In the genomic region with DNA sequence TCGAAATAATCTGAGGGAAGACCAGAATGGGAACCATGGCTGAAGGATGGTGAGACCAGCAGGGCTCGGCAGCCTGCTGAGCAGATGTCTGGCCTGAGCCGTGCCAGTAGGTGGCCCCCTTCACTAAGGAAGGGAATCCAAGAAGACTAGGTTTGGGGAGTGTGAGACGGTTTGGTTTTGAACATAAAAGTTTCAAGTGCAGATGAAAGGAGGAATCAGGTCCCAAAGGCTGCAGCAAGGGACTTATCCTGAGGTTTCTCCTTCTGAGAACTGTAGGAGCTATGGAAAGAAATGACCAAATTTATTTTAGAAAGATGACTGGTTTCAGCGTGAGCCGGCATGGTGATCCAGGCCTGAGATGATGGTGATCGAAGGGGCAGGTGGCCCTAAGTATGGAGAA, we compare ENCODE assay signal across 8 cellular contexts. TPM values are rescaled to one million over a fixed set of nuclear protein-coding genes. Genes with fewer than 3 reads are reported as not detected.
DNase-seq lines count a peak whose midpoint lies in the region; ATAC-seq and TF ChIP-seq lines count a peak whose summit lies in the region.

No MANE protein-coding gene starts in this region.

- TF ChIP-seq POLR2A in lower leg skin (IDR thresholded peaks at IDR 0.05), result no peak

- H3K4me3 ChIP-seq in lower leg skin (ENCODE audit: low read depth, poor library complexity, severe bottlenecking), result no peak overlapping the region

- peak in 1 of 3 donors; percentile 47 for TF ChIP-seq CTCF in lower leg skin (IDR thresholded peaks at IDR 0.05)

- no peak for ATAC-seq in GM21526 (IDR thresholded peaks at IDR 0.05; ENCODE audit: low FRiP score, unreplicated experiment)

- intact Hi-C loops in lower leg skin (cut with DNase I; ENCODE audit: low total_unique reads), result loop anchor here (5.0 to 10.0 kb wide), 2 partner anchors 260 to 402 kb away; partner anchors contain the start of gene TTPAL

- peak; percentile 73 for DNase-seq in activated gamma-delta T cell treated with Interleukin-2 at 50 U/mL for 16 hours
- DNase-seq in activated gamma-delta T cell (lab: John Stamatoyannopoulos, UW), result no peak
- DNase-seq in NCI-H345 (lab: John Stamatoyannopoulos, UW), result peak; percentile 41
- peak; percentile 71 to 74 for DNase-seq in activated CD4-positive, alpha-beta T cell treated with anti-CD3 and anti-CD28 coated beads for 4 hours
- peak; percentile 78 for DNase-seq in cerebellum (ENCODE audit: low spot score)
- DNase-seq in lower leg skin (ENCODE audit: low spot score in 2 of 2), result peak; percentile 37 to 90
- peak in 2 of 3 donors; percentile 49 to 63 for DNase-seq in stimulated activated CD4-positive, alpha-beta T cell treated with anti-CD3 and anti-CD28 coated beads, TNF-alpha, amount 100 ng/mL, for 48 hours (ENCODE audit: low read depth in 3 of 3)

- WGBS in lower leg skin, 2 donors, result 47 to 51% methylated on average over 7 of the region's 7 CpGs

RNA-seq across cellular contexts. Expression of gene OSER1, which starts 4.6 kb away (rescaled TPM):
- total RNA-seq in cerebellum, result 21.7 TPM
- 10 to 100 TPM; 41.2 to 49.6 (median 46.8) TPM for total RNA-seq in lower leg skin

RNA-seq across cellular contexts. Expression of gene JPH2, which starts 28.1 kb away (rescaled TPM):
- total RNA-seq in cerebellum (0.36 TPM), lower leg skin (10 to 100 TPM in 1 of 4 donors, 1 to 10 TPM in 3; 1.5 to 10.9 (median 5.6) TPM)

RNA-seq across cellular contexts. Expression of gene GDAP1L1, which starts 32.0 kb away (rescaled TPM):
- total RNA-seq in cerebellum (55.4 TPM), lower leg skin (under 1 TPM in 1 of 4 donors, not detected in 3; 0.91 TPM)

Comparison
In these comparisons a context has a peak if more than half of its experiments do, and no peak if none do; other contexts are left out.
1. RNA of gene GDAP1L1, which starts 32.0 kb away (total RNA-seq): 55.4 TPM in cerebellum (single experiment); 0.91 TPM in lower leg skin; every median in the first group is over 10 times any median in the second.